In genomic region chr16:54636221-54636793, GRCh38 we compare ENCODE assay signal across 10 cellular contexts.
"Had no signal": no experiment of that assay in that cellular context is flagged by ENCODE, and none has a peak within 500 bp of the region (broad histone marks: within the 10 kb centered on the region; RNA-seq: fewer than 3 reads in every experiment).

No MANE protein-coding gene starts in this region.

- H3K4me3 ChIP-seq: GM23248, HAP-1, K562 had no signal

- H3K9me3 Mint-ChIP-seq: HFFc6 had no signal

- FAIRE-seq: K562 had no signal

- H3K27ac ChIP-seq: GM23248, HL-60 had no signal

- ATAC-seq: HCT116, K562 had no signal

- H2AFZ ChIP-seq: GM23248 had no signal

- H3K4me3 Mint-ChIP-seq: HFFc6 had no signal

- H3K36me3 ChIP-seq: HAP-1 had no signal

- DNase-seq: GM23248, GOT3, H7, HFFc6, IMR-90, KG1 had no signal

- H3K9ac ChIP-seq: GM23248 had no signal

- H3K27ac Mint-ChIP-seq: HFFc6 had no signal

- H3K9me3 ChIP-seq: HAP-1 had no signal

- H3K4me1 ChIP-seq: HAP-1 had no signal
